ENCODE assay signal across 18 cellular contexts in the genomic region with DNA sequence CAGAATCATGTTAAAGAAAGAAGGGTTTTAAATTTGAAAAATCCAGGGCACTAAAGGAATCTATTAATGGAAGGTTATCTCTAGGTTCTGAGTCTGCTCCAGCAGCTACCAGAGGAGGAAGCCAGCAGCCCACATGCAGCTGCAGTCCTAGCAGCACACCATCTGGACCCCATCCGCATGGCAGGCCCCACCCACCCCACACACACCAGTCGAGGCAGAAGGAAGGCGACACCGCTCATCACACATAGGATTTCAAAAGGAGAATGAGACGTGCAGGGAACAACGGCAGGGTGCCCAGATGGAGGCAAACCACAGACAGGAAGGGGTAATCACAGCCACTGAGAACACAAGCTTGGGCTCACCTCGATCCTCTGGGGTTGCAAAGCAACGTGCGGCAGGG.
DNase-seq lines count a peak whose midpoint lies in the region; ATAC-seq and TF ChIP-seq lines count a peak whose summit lies in the region.
"Had no signal": no experiment of that assay in that cellular context is flagged by ENCODE, and none has a peak within 500 bp of the region (broad histone marks: within the 10 kb centered on the region; RNA-seq: fewer than 3 reads in every experiment).

No MANE protein-coding gene starts in this region.

- no peak for ATAC-seq in psoas muscle
- ATAC-seq: gastrocnemius medialis had no signal

- H3K27me3 ChIP-seq in psoas muscle (ENCODE audit: insufficient read depth in 3 of 3, low read length in 2 of 3): no peaks in the 10 kb centered on the region
- H3K27me3 ChIP-seq: gastrocnemius medialis, vagina had no signal

- no peak overlapping the region for H3K27ac ChIP-seq in psoas muscle
- H3K27ac ChIP-seq: gastrocnemius medialis, vagina had no signal

- no peak overlapping the region for H3K4me3 Mint-ChIP-seq in activated naive CD8-positive, alpha-beta T cell
- no peak overlapping the region for H3K4me3 Mint-ChIP-seq in activated naive CD8-positive, alpha-beta T cell treated with anti-CD3 and anti-CD28 coated beads for 36 hours
- H3K4me3 Mint-ChIP-seq: activated CD4-positive, alpha-beta memory T cell treated with anti-CD3 and anti-CD28 coated beads, Interleukin-2, amount 10 ng/mL, durations not matched to agents 7 days and 5 days had no signal

- no peaks in the 10 kb centered on the region for H3K36me3 Mint-ChIP-seq in activated naive CD8-positive, alpha-beta T cell
- no peaks in the 10 kb centered on the region for H3K36me3 Mint-ChIP-seq in activated naive CD8-positive, alpha-beta T cell treated with anti-CD3 and anti-CD28 coated beads for 36 hours
- H3K36me3 Mint-ChIP-seq: activated naive CD4-positive, alpha-beta T cell treated with anti-CD3 and anti-CD28 coated beads, Interleukin-2, amount 50 U/mL, for 72 hours had no signal

- no peaks in the 10 kb centered on the region for H3K9me3 Mint-ChIP-seq in activated naive CD8-positive, alpha-beta T cell (ENCODE audit: low read depth)
- H3K9me3 Mint-ChIP-seq in activated naive CD8-positive, alpha-beta T cell treated with anti-CD3 and anti-CD28 coated beads for 36 hours: no peaks in the 10 kb centered on the region
- H3K9me3 Mint-ChIP-seq: activated CD4-positive, alpha-beta memory T cell treated with anti-CD3 and anti-CD28 coated beads, Interleukin-2, amount 10 ng/mL, durations not matched to agents 7 days and 5 days; activated naive CD4-positive, alpha-beta T cell treated with anti-CD3 and anti-CD28 coated beads, Interleukin-2, amount 50 U/mL, for 72 hours had no signal

- no peaks in the 10 kb centered on the region for H3K9me3 ChIP-seq in psoas muscle
- H3K9me3 ChIP-seq: gastrocnemius medialis, vagina had no signal

- peak overlapping the region; percentile 35 for H3K27ac Mint-ChIP-seq in activated naive CD8-positive, alpha-beta T cell
- no peak overlapping the region for H3K27ac Mint-ChIP-seq in activated naive CD8-positive, alpha-beta T cell treated with anti-CD3 and anti-CD28 coated beads for 36 hours
- H3K27ac Mint-ChIP-seq: activated CD4-positive, alpha-beta memory T cell treated with anti-CD3 and anti-CD28 coated beads, Interleukin-2, amount 10 ng/mL, durations not matched to agents 7 days and 5 days; activated naive CD4-positive, alpha-beta T cell treated with anti-CD3 and anti-CD28 coated beads, Interleukin-2, amount 50 U/mL, for 72 hours had no signal

- no peak for DNase-seq in activated naive CD8-positive, alpha-beta T cell treated with anti-CD3 and anti-CD28 coated beads for 36 hours
- DNase-seq in NCI-H524 treated with DMSO at 0.1 percent for 48 hours (lab: John Stamatoyannopoulos, UW) (peak; percentile 28), fibroblast of the aortic adventitia (ENCODE audit: low read depth) (peak; percentile 22), skeletal muscle cell (ENCODE audit: low read depth) (peak; percentile 20), NCI-H146 (lab: John Stamatoyannopoulos, UW) (no peak), psoas muscle (no peak), GM19240 (ENCODE audit: insufficient read length, low spot score) (no peak)
- DNase-seq: ACHN; activated CD4-positive, alpha-beta memory T cell treated with anti-CD3 and anti-CD28 coated beads, Interleukin-2, amount 10 ng/mL, durations not matched to agents 7 days and 5 days; cortex of kidney; DMS79 treated with DMSO at 0.1 percent for 48 hours; gastrocnemius medialis; HCEC 1CT; left cardiac atrium; NCI-H2029 had no signal

- H3K4me1 Mint-ChIP-seq in activated naive CD8-positive, alpha-beta T cell (ENCODE audit: low read depth): peaks cover 26% of the 10 kb centered on the region
- peaks cover 26% of the 10 kb centered on the region for H3K4me1 Mint-ChIP-seq in activated naive CD8-positive, alpha-beta T cell treated with anti-CD3 and anti-CD28 coated beads for 36 hours

- no peaks in the 10 kb centered on the region for H3K4me1 ChIP-seq in psoas muscle
- H3K4me1 ChIP-seq: gastrocnemius medialis, vagina had no signal

- intact Hi-C loops in psoas muscle (cut with DNase I): no loop called here

- WGBS in psoas muscle, 3 donors: 45 to 55% (median 51%) methylated on average over 9 of the region's 9 CpGs

- H3K36me3 ChIP-seq in psoas muscle (ENCODE audit: insufficient read depth in 1 of 2, low read depth in 1 of 2): peaks cover 0 to 4% of the 10 kb centered on the region in 2 donors
- H3K36me3 ChIP-seq: gastrocnemius medialis had no signal

- TF ChIP-seq CTCF in fibroblast of the aortic adventitia (IDR thresholded peaks at IDR 0.05; ENCODE audit: insufficient read depth, low read length): no peak
- no peak for TF ChIP-seq CTCF in psoas muscle (IDR thresholded peaks at IDR 0.05)

- H3K27me3 Mint-ChIP-seq in activated naive CD8-positive, alpha-beta T cell: no peaks in the 10 kb centered on the region
- H3K27me3 Mint-ChIP-seq in activated naive CD8-positive, alpha-beta T cell treated with anti-CD3 and anti-CD28 coated beads for 36 hours: no peaks in the 10 kb centered on the region
- H3K27me3 Mint-ChIP-seq: activated CD4-positive, alpha-beta memory T cell treated with anti-CD3 and anti-CD28 coated beads, Interleukin-2, amount 10 ng/mL, durations not matched to agents 7 days and 5 days had no signal

- no peak overlapping the region for H3K4me3 ChIP-seq in fibroblast of the aortic adventitia (ENCODE audit: low read depth, low read length)
- no peak overlapping the region for H3K4me3 ChIP-seq in skeletal muscle cell (ENCODE audit: low read depth, low read length)
- no peak overlapping the region for H3K4me3 ChIP-seq in psoas muscle
- H3K4me3 ChIP-seq: gastrocnemius medialis, vagina had no signal

Comparison
In these comparisons a context has a peak if more than half of its experiments do, and no peak if none do; other contexts are left out.
1. DNase-seq: peak in NCI-H524 treated with DMSO at 0.1 percent for 48 hours (single experiment), fibroblast of the aortic adventitia (single experiment) and skeletal muscle cell (single experiment); none in activated naive CD8-positive, alpha-beta T cell treated with anti-CD3 and anti-CD28 coated beads for 36 hours (single experiment), NCI-H146 (single experiment), psoas muscle (0 of 2) and GM19240 (single experiment).